Comparison of ENCODE assay signal across 23 cellular contexts in the genomic region with DNA sequence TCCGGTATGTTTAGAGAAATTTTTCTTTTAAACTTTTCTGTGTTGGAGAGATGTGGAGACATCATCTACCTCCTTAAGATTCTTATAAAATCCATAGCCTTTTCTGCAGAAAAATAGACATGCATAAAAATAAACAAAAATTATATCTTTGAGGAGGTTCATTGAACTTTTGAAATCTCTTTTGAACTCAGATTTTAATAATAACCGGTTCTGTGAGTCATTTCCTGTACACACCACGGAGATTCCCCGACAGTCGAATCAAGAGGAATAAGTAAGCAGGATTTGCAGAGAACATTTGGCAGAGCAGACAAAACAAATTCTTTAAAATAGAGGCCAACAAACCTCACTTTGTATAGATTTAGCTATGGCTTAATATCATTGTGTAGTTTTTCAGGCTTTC.
A peak's percentile ranks its signal among the peaks of the same experiment; 100 is the strongest.
DNase-seq lines count a peak whose midpoint lies in the region; ATAC-seq, FAIRE-seq and TF ChIP-seq lines count a peak whose summit lies in the region.
"Had no signal": no experiment of that assay in that cellular context is flagged by ENCODE, and none has a peak within 500 bp of the region (broad histone marks: within the 10 kb centered on the region; RNA-seq: fewer than 3 reads in every experiment).

No MANE protein-coding gene starts in this region.

- intact Hi-C loops in pancreas (cut with DNase I) = no loop called here
- intact Hi-C loops in activated CD4-positive, alpha-beta T cell treated with anti-CD3 and anti-CD28 coated beads for 36 hours (cut with DNase I, micrococcal nuclease) = no loop called here

- no peak overlapping the region for H3K27ac Mint-ChIP-seq in activated CD4-positive, alpha-beta T cell treated with anti-CD3 and anti-CD28 coated beads for 36 hours
- H3K27ac Mint-ChIP-seq: activated naive CD8-positive, alpha-beta T cell treated with anti-CD3 and anti-CD28 coated beads, Interleukin-2, amount 10 ng/mL, durations not matched to agents 7 days and 5 days; GM23338; nephron progenitor cell; stimulated activated memory B cell treated with anti-CD40 and anti-IgM and Interleukin-4, amounts not matched to agents 10 μg/mL and 1 μg/mL and 100 μg/mL, for 72 hours had no signal

- H3K36me3 Mint-ChIP-seq in activated CD4-positive, alpha-beta T cell treated with anti-CD3 and anti-CD28 coated beads for 36 hours (ENCODE audit: low read depth) = no peaks in the 10 kb centered on the region
- H3K36me3 Mint-ChIP-seq: activated naive CD8-positive, alpha-beta T cell treated with anti-CD3 and anti-CD28 coated beads, Interleukin-2, amount 10 ng/mL, durations not matched to agents 7 days and 5 days; stimulated activated memory B cell treated with anti-CD40 and anti-IgM and Interleukin-4, amounts not matched to agents 10 μg/mL and 1 μg/mL and 100 μg/mL, for 72 hours had no signal

- H3K9me3 Mint-ChIP-seq in activated CD4-positive, alpha-beta T cell treated with anti-CD3 and anti-CD28 coated beads for 36 hours (ENCODE audit: low read depth) = peaks cover 2% of the 10 kb centered on the region
- H3K9me3 Mint-ChIP-seq: activated naive CD8-positive, alpha-beta T cell treated with anti-CD3 and anti-CD28 coated beads, Interleukin-2, amount 10 ng/mL, durations not matched to agents 7 days and 5 days; GM23338 had no signal

- no peaks in the 10 kb centered on the region for H3K36me3 ChIP-seq in pancreas
- H3K36me3 ChIP-seq: sigmoid colon, tibial artery had no signal

- H3K27ac ChIP-seq in RWPE1 = no peak overlapping the region
- no peak overlapping the region for H3K27ac ChIP-seq in pancreas
- H3K27ac ChIP-seq: dorsolateral prefrontal cortex, sigmoid colon, tibial artery had no signal

- no peaks in the 10 kb centered on the region for H3K4me1 Mint-ChIP-seq in activated CD4-positive, alpha-beta T cell treated with anti-CD3 and anti-CD28 coated beads for 36 hours
- H3K4me1 Mint-ChIP-seq: activated naive CD8-positive, alpha-beta T cell treated with anti-CD3 and anti-CD28 coated beads, Interleukin-2, amount 10 ng/mL, durations not matched to agents 7 days and 5 days; GM23338; nephron progenitor cell; stimulated activated memory B cell treated with anti-CD40 and anti-IgM and Interleukin-4, amounts not matched to agents 10 μg/mL and 1 μg/mL and 100 μg/mL, for 72 hours had no signal

- DNase-seq in HCEC 1CT (peak; percentile 49), RWPE1 (ENCODE audit: low spot score) (peak; percentile 12), fibroblast of gingiva (ENCODE audit: low read depth) (peak; percentile 2), pancreas (no peak)
- no peak for DNase-seq in central memory CD4-positive, alpha-beta T cell
- DNase-seq in stimulated activated naive CD4-positive, alpha-beta T cell treated with Interleukin-2 at 50 U/mL for 16 hours (lab: John Stamatoyannopoulos, UW) = no peak
- no peak for DNase-seq in activated CD4-positive, alpha-beta T cell treated with anti-CD3 and anti-CD28 coated beads for 36 hours
- DNase-seq: activated CD4-positive, alpha-beta T cell treated with anti-CD3 and anti-CD28 coated beads for 4 hours; activated naive CD8-positive, alpha-beta T cell treated with anti-CD3 and anti-CD28 coated beads, Interleukin-2, amount 10 ng/mL, durations not matched to agents 7 days and 5 days; DND-41; dorsolateral prefrontal cortex; midbrain; NCI-H1105 treated with DMSO at 0.1 percent for 48 hours; NCI-H2081 treated with DMSO at 0.1 percent for 48 hours; NCI-H446; nephron progenitor cell; sigmoid colon; tibial artery had no signal

- peak; percentile 65 for FAIRE-seq in pancreas (lab: Jason Lieb, UNC)
- FAIRE-seq: GM19239, TTC549 had no signal

- H3K4me3 Mint-ChIP-seq in activated CD4-positive, alpha-beta T cell treated with anti-CD3 and anti-CD28 coated beads for 36 hours = no peak overlapping the region
- H3K4me3 Mint-ChIP-seq: activated naive CD8-positive, alpha-beta T cell treated with anti-CD3 and anti-CD28 coated beads, Interleukin-2, amount 10 ng/mL, durations not matched to agents 7 days and 5 days; GM23338; nephron progenitor cell; stimulated activated memory B cell treated with anti-CD40 and anti-IgM and Interleukin-4, amounts not matched to agents 10 μg/mL and 1 μg/mL and 100 μg/mL, for 72 hours had no signal

- no peaks in the 10 kb centered on the region for H3K4me1 ChIP-seq in pancreas
- H3K4me1 ChIP-seq: sigmoid colon, tibial artery had no signal

- 56 to 60% methylated on average over 5 of the region's 5 CpGs for WGBS in pancreas, 2 donors

- TF ChIP-seq CTCF in RWPE1 (conservative IDR thresholded peaks at IDR 0.05; ENCODE audit: low read depth) (no peak), pancreas (IDR thresholded peaks at IDR 0.05) (no peak)

- ATAC-seq in pancreas = no peak
- no peak for ATAC-seq in GM21515 (IDR thresholded peaks at IDR 0.05; ENCODE audit: unreplicated experiment)
- no peak for ATAC-seq in activated CD4-positive, alpha-beta T cell treated with anti-CD3 and anti-CD28 coated beads for 36 hours
- ATAC-seq: GM23338; stimulated activated memory B cell treated with anti-CD40 and anti-IgM and Interleukin-4, amounts not matched to agents 10 μg/mL and 1 μg/mL and 100 μg/mL, for 72 hours had no signal

- no peaks in the 10 kb centered on the region for H3K9me3 ChIP-seq in pancreas
- H3K9me3 ChIP-seq: sigmoid colon, tibial artery had no signal

- POLR2A ChIA-PET in RWPE1 (lab: Yijun Ruan, JAX; ENCODE audit: low non-redundant PET) = no interaction called here
- POLR2A ChIA-PET in activated CD4-positive, alpha-beta T cell treated with anti-CD3 and anti-CD28 coated beads for 36 hours (lab: Charles Lee) = no interaction called here

- no peak overlapping the region for H3K4me3 ChIP-seq in pancreas
- H3K4me3 ChIP-seq: dorsolateral prefrontal cortex, GM23338, sigmoid colon, tibial artery had no signal

- CTCF ChIA-PET in RWPE1 (lab: Yijun Ruan, JAX) = no interaction called here
- CTCF ChIA-PET in activated CD4-positive, alpha-beta T cell treated with anti-CD3 and anti-CD28 coated beads for 36 hours (lab: Charles Lee) = no interaction called here

- H3K27me3 ChIP-seq in pancreas = peaks cover 0 to 7% (median 0%) of the 10 kb centered on the region in 4 donors
- H3K27me3 ChIP-seq: sigmoid colon, tibial artery had no signal

- no peaks in the 10 kb centered on the region for H3K27me3 Mint-ChIP-seq in activated CD4-positive, alpha-beta T cell treated with anti-CD3 and anti-CD28 coated beads for 36 hours
- H3K27me3 Mint-ChIP-seq: activated naive CD8-positive, alpha-beta T cell treated with anti-CD3 and anti-CD28 coated beads, Interleukin-2, amount 10 ng/mL, durations not matched to agents 7 days and 5 days; stimulated activated memory B cell treated with anti-CD40 and anti-IgM and Interleukin-4, amounts not matched to agents 10 μg/mL and 1 μg/mL and 100 μg/mL, for 72 hours had no signal

Comparison
In these comparisons a context has a peak if more than half of its experiments do, and no peak if none do; other contexts are left out.
1. DNase-seq: peak in HCEC 1CT (single experiment), RWPE1 (single experiment) and fibroblast of gingiva (single experiment); none in pancreas (0 of 6), central memory CD4-positive, alpha-beta T cell (single experiment), stimulated activated naive CD4-positive, alpha-beta T cell treated with Interleukin-2 at 50 U/mL for 16 hours (single experiment) and activated CD4-positive, alpha-beta T cell treated with anti-CD3 and anti-CD28 coated beads for 36 hours (single experiment).